In the genomic region with DNA sequence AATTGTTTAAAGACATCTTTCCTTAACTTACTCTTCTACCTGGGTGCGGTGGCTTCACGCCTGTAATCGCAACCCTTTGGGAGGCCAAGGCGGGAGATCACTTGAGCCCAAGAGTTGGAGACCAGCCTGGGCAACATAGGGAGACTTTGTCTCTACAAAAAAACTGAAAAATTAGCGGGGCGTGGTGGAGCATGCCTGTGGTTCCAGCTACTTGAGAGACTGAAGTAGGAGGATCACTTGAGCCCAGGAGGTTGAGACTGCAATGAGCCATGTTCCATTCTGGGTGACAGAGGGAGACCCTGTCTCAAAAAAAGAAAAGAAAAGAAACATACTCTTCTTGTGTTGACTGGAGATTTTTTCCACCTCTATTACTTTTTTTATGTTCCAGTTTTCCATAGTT, we compare ENCODE assay signal across 12 cellular contexts.
A peak's percentile ranks its signal among the peaks of the same experiment; 100 is the strongest.
DNase-seq lines count a peak whose midpoint lies in the region; ATAC-seq, FAIRE-seq and TF ChIP-seq lines count a peak whose summit lies in the region.
"Had no signal": no experiment of that assay in that cellular context is flagged by ENCODE, and none has a peak within 500 bp of the region (broad histone marks: within the 10 kb centered on the region; RNA-seq: fewer than 3 reads in every experiment).

No MANE protein-coding gene starts in this region.

- DNase-seq in IMR-90 (no peak), urothelium cell line (ENCODE audit: low spot score) (no peak), T-helper 2 cell (no peak), NCI-H1417 treated with DMSO at 0.1 percent for 48 hours (lab: John Stamatoyannopoulos, UW) (no peak), kidney (no peak)
- DNase-seq: NCI-H1436, NCI-H2029 treated with DMSO at 0.1 percent for 48 hours, NCI-H526 had no signal

- H3K27me3 ChIP-seq in IMR-90 (ENCODE audit: control insufficient read depth, insufficient read depth, low read length): no peaks in the 10 kb centered on the region
- H3K27me3 ChIP-seq: BLaER1 had no signal

- peak overlapping the region; percentile 67 for H3K4ac ChIP-seq in IMR-90 (ENCODE audit: low read depth, low read length)

- peak overlapping the region in 1 of 2 experiments; percentile 52; a peak in 1 of 4 replicates for H4K8ac ChIP-seq in IMR-90 (ENCODE audit: low read depth in 2 of 2, low read length in 2 of 2)

- H3K4me3 ChIP-seq in IMR-90 (ENCODE audit: insufficient read depth, low read depth, low read length) (no peak overlapping the region), mesodermal cell (ENCODE audit: extremely low read depth, insufficient read depth, low read length, poor library complexity, severe bottlenecking) (no peak overlapping the region), kidney (ENCODE audit: low read length in 2 of 2) (no peak overlapping the region)
- H3K4me3 ChIP-seq: BLaER1 had no signal

- H2BK120ac ChIP-seq in IMR-90 (ENCODE audit: low read depth, low read length): peak overlapping the region; percentile 43

- H3K14ac ChIP-seq in IMR-90 (replicated peaks; ENCODE audit: low read depth, low read length): 0 out of 2 replicates have a peak overlapping the region, but pooled peaks have one; percentile 48

- H4K5ac ChIP-seq in IMR-90 (ENCODE audit: low read depth, low read length): peak overlapping the region; percentile 54; the same call in 1 of the 2 replicates

- no peak for TF ChIP-seq CTCF in IMR-90 (conservative IDR thresholded peaks at IDR 0.05; ENCODE audit: low read depth, low read length)
- TF ChIP-seq CTCF in brain (conservative IDR thresholded peaks at IDR 0.05): no peak
- no peak for TF ChIP-seq CTCF in kidney (IDR thresholded peaks at IDR 0.05; ENCODE audit: borderline replicate concordance, extremely low read depth, insufficient read depth)

- H3K4me2 ChIP-seq in IMR-90 (ENCODE audit: low read depth, low read length): no peak overlapping the region
- H3K4me2 ChIP-seq: BLaER1 had no signal

- no CpG with 5 or more reads among the region's 6 CpGs for WGBS in IMR-90 (ENCODE audit: extremely low coverage in 2 of 2, insufficient read length in 1 of 2), 2 experiments
- WGBS in mesodermal cell (ENCODE audit: insufficient coverage in 2 of 2), 2 experiments: 97 to 98% methylated on average over 6 of the region's 6 CpGs

- H4K91ac ChIP-seq in IMR-90 (ENCODE audit: insufficient read depth, low read depth, low read length): peak overlapping the region; percentile 65; the same call in 1 of the 2 replicates

- H3K79me1 ChIP-seq in IMR-90 (ENCODE audit: low read depth in 1 of 2, low read length in 2 of 2): peaks cover 24 to 44% of the 10 kb centered on the region in 2 experiments

- H2BK20ac ChIP-seq in IMR-90 (ENCODE audit: low read depth, low read length): no peak overlapping the region

- H2AK9ac ChIP-seq in IMR-90 (replicated peaks; ENCODE audit: low read depth, low read length, poor library complexity): no peak overlapping the region

- peaks cover 34% of the 10 kb centered on the region for H3K36me3 Mint-ChIP-seq in brain

- 0 out of 2 replicates have a peak overlapping the region, but pooled peaks have one; percentile 60 for H2AK5ac ChIP-seq in IMR-90 (ENCODE audit: low read depth, low read length)

- peaks cover 0 to 4% (median 0%) of the 10 kb centered on the region in 5 experiments for H3K9me3 Mint-ChIP-seq in brain

- FAIRE-seq in urothelium cell line (lab: Jason Lieb, UNC) (peak; percentile 20), kidney (lab: Jason Lieb, UNC) (no peak)

- H4K20me1 ChIP-seq in IMR-90 (ENCODE audit: insufficient read depth, low read length): no peaks in the 10 kb centered on the region
- H4K20me1 ChIP-seq: BLaER1 had no signal

- ATAC-seq in IMR-90 (ENCODE audit: low read depth): no peak

- peaks cover 69% of the 10 kb centered on the region for H3K4me1 Mint-ChIP-seq in brain

- H2BK15ac ChIP-seq in IMR-90 (ENCODE audit: low read depth, low read length): 0 out of 3 replicates have a peak overlapping the region, but pooled peaks have one; percentile 28

- no peaks in the 10 kb centered on the region for H3K9me3 ChIP-seq in IMR-90 (ENCODE audit: control insufficient read depth, insufficient read depth, low read length)
- H3K9me3 ChIP-seq in mesodermal cell (ENCODE audit: control insufficient read depth, low read length): no peaks in the 10 kb centered on the region
- H3K9me3 ChIP-seq in kidney (ENCODE audit: control insufficient read depth in 1 of 2, low read length in 2 of 2): no peaks in the 10 kb centered on the region
- H3K9me3 ChIP-seq: BLaER1 had no signal

- H3K9me1 ChIP-seq in IMR-90 (ENCODE audit: insufficient read depth, low read length): peaks cover 3% of the 10 kb centered on the region; the same call in 1 of the 2 replicates

- TF ChIP-seq RAD21 in IMR-90 (IDR thresholded peaks at IDR 0.05; ENCODE audit: low read length): no peak

- CTCF ChIA-PET in IMR-90 (lab: Yijun Ruan, JAX): interaction anchor here (0.6 kb wide), 1 partner anchor 36 kb away, joined by 7 read pairs; no protein-coding TSS in a partner anchor

- peak overlapping the region; percentile 49; the same call in 1 of the 2 replicates for H3K27ac ChIP-seq in IMR-90 (ENCODE audit: insufficient read depth, low read length)
- H3K27ac ChIP-seq in mesodermal cell (ENCODE audit: low read depth, low read length, severe bottlenecking): peak overlapping the region; percentile 95
- no peak overlapping the region for H3K27ac ChIP-seq in kidney (ENCODE audit: low read depth in 2 of 2, low read length in 2 of 2)
- H3K27ac ChIP-seq: BLaER1 had no signal

- peak overlapping the region in 2 of 5 experiments; percentile 21 to 69 for H3K4me3 Mint-ChIP-seq in brain
- H3K4me3 Mint-ChIP-seq: IgD-negative memory B cell had no signal

- dilution Hi-C loops in IMR-90 (cut with HindIII; ENCODE audit: low sequenced_read_pairs, unreplicated experiment): no loop called here

- H3K18ac ChIP-seq in IMR-90 (ENCODE audit: low read depth, low read length): peak overlapping the region; percentile 80

- H3K4me1 ChIP-seq in IMR-90 (ENCODE audit: control insufficient read depth, insufficient read depth, low read length): peaks cover 9% of the 10 kb centered on the region
- H3K4me1 ChIP-seq in mesodermal cell (ENCODE audit: control insufficient read depth, insufficient read depth, low read length, poor library complexity, severe bottlenecking): peaks cover 31% of the 10 kb centered on the region
- H3K4me1 ChIP-seq in kidney (ENCODE audit: control insufficient read depth in 1 of 2, insufficient read depth in 1 of 2, low read depth in 1 of 2, low read length in 2 of 2): peaks cover 7 to 15% of the 10 kb centered on the region in 2 donors
- H3K4me1 ChIP-seq: BLaER1 had no signal

- in situ Hi-C loops in IMR-90 (cut with MboI; ENCODE audit: low sequenced_read_pairs): no loop called here

- H3K27ac Mint-ChIP-seq in brain: peak overlapping the region in 3 of 5 experiments; percentile 65 to 82 (median 77)
- H3K27ac Mint-ChIP-seq: IgD-negative memory B cell had no signal

- no peak overlapping the region for H2AFZ ChIP-seq in IMR-90 (replicated peaks; ENCODE audit: low read length, poor library complexity)

- H3K36me3 ChIP-seq in IMR-90 (ENCODE audit: control insufficient read depth, insufficient read depth, low read length) (no peaks in the 10 kb centered on the region; the same call in 1 of the 2 replicates), mesodermal cell (ENCODE audit: control insufficient read depth, insufficient read depth, low read length) (peaks cover 5% of the 10 kb centered on the region), kidney (ENCODE audit: control insufficient read depth in 1 of 2, insufficient read depth in 2 of 2, low read length in 2 of 2) (no peaks in the 10 kb centered on the region)
- H3K36me3 ChIP-seq: BLaER1 had no signal

- intact Hi-C loops in IMR-90 (cut with micrococcal nuclease) (no loop called here), kidney (cut with DNase I) (no loop called here)

- H3K9ac ChIP-seq in IMR-90 (ENCODE audit: low read depth, low read length) (no peak overlapping the region), kidney (ENCODE audit: low read length in 2 of 2) (no peak overlapping the region)
- H3K9ac ChIP-seq: BLaER1 had no signal

- no peak for TF ChIP-seq POLR2A in IMR-90 (IDR thresholded peaks at IDR 0.05; ENCODE audit: low read depth, low read length)

- peak overlapping the region; percentile 66 for H2BK5ac ChIP-seq in IMR-90 (ENCODE audit: low read depth, low read length, poor library complexity, severe bottlenecking)

- no peak overlapping the region for H3K56ac ChIP-seq in IMR-90 (ENCODE audit: extremely low read depth, insufficient read depth, low read length)

- H3K23ac ChIP-seq in IMR-90 (ENCODE audit: low read depth, low read length): peak overlapping the region; percentile 59; the same call in 1 of the 2 replicates

- H3K27me3 Mint-ChIP-seq in brain: no peaks in the 10 kb centered on the region
- H3K27me3 Mint-ChIP-seq: IgD-negative memory B cell had no signal

- no TSS peak for BruUV-seq in IMR-90 (replicated peaks; lab: Mats Ljungman, UMichigan)

- POLR2A ChIA-PET in IMR-90 (lab: Charles Lee; ENCODE audit: unreplicated experiment): no interaction called here

TF ChIP-seq in IMR-90, 13 proteins besides CTCF, POLR2A, EP300 and RAD21:
- no peak for TF ChIP-seq CHD1 (IDR thresholded peaks at IDR 0.05; ENCODE audit: low read depth, low read length)
- TF ChIP-seq MAZ (IDR thresholded peaks at IDR 0.05; ENCODE audit: borderline replicate concordance, low read depth, low read length): no peak
- TF ChIP-seq BHLHE40 (IDR thresholded peaks at IDR 0.05; ENCODE audit: low read depth, low read length): no peak

Comparison
In these comparisons a context has a peak if more than half of its experiments do, and no peak if none do; other contexts are left out.
1. H3K27ac ChIP-seq: peak in IMR-90 (single experiment) and mesodermal cell (single experiment); none in kidney (0 of 2).